In the genomic region with DNA sequence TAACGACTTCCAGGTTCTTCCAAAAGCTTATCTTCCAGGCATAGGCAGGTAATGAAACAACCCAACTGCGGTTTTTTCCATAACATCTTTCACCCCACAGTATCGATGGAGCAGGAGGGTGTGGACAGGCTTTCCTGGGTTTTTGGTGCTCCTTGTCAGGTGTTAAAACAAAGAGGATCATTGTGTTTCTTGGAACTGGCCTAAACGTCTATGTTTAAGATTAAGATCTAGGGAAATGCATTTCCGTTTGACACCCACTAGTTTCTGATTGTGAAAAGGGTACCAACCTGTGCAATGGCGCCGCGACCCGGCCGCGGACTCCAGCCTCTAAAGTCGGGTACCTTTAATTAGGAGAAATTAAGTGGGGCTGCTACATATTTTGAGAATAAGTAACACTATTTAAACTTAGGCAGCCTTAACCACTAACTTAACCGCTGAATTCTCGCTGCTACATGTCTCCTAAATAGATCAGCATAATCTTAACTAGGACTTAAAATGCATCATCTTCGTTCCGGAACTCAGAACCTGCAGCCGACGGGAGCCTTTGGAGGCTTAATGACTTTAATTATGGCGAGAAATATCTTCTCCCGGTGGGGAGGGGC, we compare ENCODE assay signal across 8 cellular contexts. TPM values are rescaled to one million over a fixed set of nuclear protein-coding genes. Genes with fewer than 3 reads are reported as not detected.
A peak's percentile ranks its signal among the peaks of the same experiment; 100 is the strongest.
DNase-seq lines count a peak whose midpoint lies in the region; ATAC-seq and TF ChIP-seq lines count a peak whose summit lies in the region.

No MANE protein-coding gene starts in this region.

- H3K4me3 Mint-ChIP-seq in endothelial cell (ENCODE audit: unreplicated experiment): peak overlapping the region; percentile 89
- H3K4me3 Mint-ChIP-seq in neural progenitor cell: peak overlapping the region; percentile 81

- ATAC-seq in GM18868 (IDR thresholded peaks at IDR 0.05; ENCODE audit: unreplicated experiment): no peak

- DNase-seq in NCI-H526 treated with DMSO at 0.1 percent for 48 hours (lab: John Stamatoyannopoulos, UW) (peak; percentile 59), endothelial cell (ENCODE audit: low spot score) (no peak), neural progenitor cell (ENCODE audit: low spot score) (no peak), NCI-H1694 treated with DMSO at 0.1 percent for 48 hours (lab: John Stamatoyannopoulos, UW) (no peak), dedifferentiated amniotic fluid mesenchymal stem cell (ENCODE audit: extremely low spot score) (no peak), T-helper 9 cell (no peak)

- H3K9me3 ChIP-seq in BLaER1: no peaks in the 10 kb centered on the region
- no peaks in the 10 kb centered on the region for H3K9me3 ChIP-seq in neural progenitor cell (ENCODE audit: low read depth)

- H2AFZ ChIP-seq in neural progenitor cell (replicated peaks): no peak overlapping the region

- no peaks in the 10 kb centered on the region for H3K36me3 Mint-ChIP-seq in endothelial cell (ENCODE audit: low read depth, unreplicated experiment)
- peaks cover 48% of the 10 kb centered on the region for H3K36me3 Mint-ChIP-seq in neural progenitor cell

- H3K9me3 Mint-ChIP-seq in endothelial cell (ENCODE audit: unreplicated experiment): no peaks in the 10 kb centered on the region
- no peaks in the 10 kb centered on the region for H3K9me3 Mint-ChIP-seq in neural progenitor cell

- H3K4me1 Mint-ChIP-seq in endothelial cell (ENCODE audit: unreplicated experiment) (peaks cover 6% of the 10 kb centered on the region), neural progenitor cell (peaks cover 78% of the 10 kb centered on the region)

- H3K27ac ChIP-seq in BLaER1 (no peak overlapping the region), neural progenitor cell (no peak overlapping the region)

- peak overlapping the region; percentile 77 for H3K4me2 ChIP-seq in BLaER1
- peak overlapping the region; percentile 96 for H3K4me2 ChIP-seq in neural progenitor cell

- H3K27ac Mint-ChIP-seq in endothelial cell (ENCODE audit: unreplicated experiment) (no peak overlapping the region), neural progenitor cell (peak overlapping the region; percentile 86)

- H3K27me3 ChIP-seq in BLaER1 (peaks cover 36% of the 10 kb centered on the region), neural progenitor cell (no peaks in the 10 kb centered on the region)

- no peaks in the 10 kb centered on the region for H3K27me3 Mint-ChIP-seq in endothelial cell (ENCODE audit: unreplicated experiment)
- H3K27me3 Mint-ChIP-seq in neural progenitor cell (ENCODE audit: insufficient read depth, low read depth): peaks cover 4% of the 10 kb centered on the region

- TF ChIP-seq CTCF in endothelial cell (IDR thresholded peaks at IDR 0.05; ENCODE audit: unreplicated experiment): no peak
- TF ChIP-seq CTCF in neural progenitor cell (IDR thresholded peaks at IDR 0.05): no peak

- H3K9ac ChIP-seq in BLaER1 (no peak overlapping the region), neural progenitor cell (peak overlapping the region; percentile 36)

- H3K79me2 ChIP-seq in neural progenitor cell (ENCODE audit: low read depth): peaks cover 20% of the 10 kb centered on the region

- H3F3A ChIP-seq in neural progenitor cell (ENCODE audit: low read depth): peaks cover 39% of the 10 kb centered on the region

- H3K4me3 ChIP-seq in BLaER1: peak overlapping the region; percentile 40
- H3K4me3 ChIP-seq in neural progenitor cell: peak overlapping the region; percentile 62

- H4K20me1 ChIP-seq in BLaER1 (peaks cover 79% of the 10 kb centered on the region), neural progenitor cell (ENCODE audit: low read depth) (peaks cover 61% of the 10 kb centered on the region)

- H3K4me1 ChIP-seq in BLaER1 (peaks cover 23% of the 10 kb centered on the region), neural progenitor cell (peaks cover 27% of the 10 kb centered on the region)

- peaks cover 7% of the 10 kb centered on the region for H3K36me3 ChIP-seq in BLaER1
- no peaks in the 10 kb centered on the region for H3K36me3 ChIP-seq in neural progenitor cell

RNA-seq across cellular contexts. Expression of gene C22orf31, which starts 31.5 kb away (rescaled TPM):
- total RNA-seq in endothelial cell (ENCODE audit: unreplicated experiment) (not detected), neural progenitor cell (ENCODE audit: low replicate concordance) (not detected in 2 replicates)

RNA-seq across cellular contexts. Expression of gene KREMEN1, which starts 42.7 kb away (rescaled TPM):
- total RNA-seq in endothelial cell (ENCODE audit: unreplicated experiment): 3.1 TPM
- 1.4 and 1.9 TPM in 2 replicates for total RNA-seq in neural progenitor cell (ENCODE audit: low replicate concordance)
